Comparison of ENCODE assay signal across 23 cellular contexts in the genomic region with DNA sequence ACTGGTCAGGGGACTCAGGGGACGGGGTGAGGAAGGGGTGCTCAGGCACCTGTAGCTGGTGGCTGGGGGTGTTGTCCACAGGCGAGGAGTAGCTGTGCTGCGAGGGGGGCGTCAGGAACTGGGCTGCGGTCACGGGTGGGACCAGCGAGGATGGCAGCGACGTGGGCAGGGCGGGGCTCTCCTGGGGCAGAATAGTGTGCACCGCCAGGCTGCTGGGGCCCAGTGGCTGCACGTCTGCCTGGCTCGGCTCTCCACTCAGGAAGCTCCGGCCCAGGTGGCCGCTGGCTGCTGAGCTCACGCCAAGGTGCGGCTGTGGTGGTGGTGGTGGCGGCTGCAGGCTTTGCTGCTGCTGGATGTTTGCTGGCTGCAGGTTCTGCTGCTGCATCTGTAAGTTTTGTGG.
"Had no signal": no experiment of that assay in that cellular context is flagged by ENCODE, and none has a peak within 500 bp of the region (broad histone marks: within the 10 kb centered on the region; RNA-seq: fewer than 3 reads in every experiment).

No MANE protein-coding gene starts in this region.

- H3K27ac ChIP-seq: foreskin keratinocyte, right lobe of liver, skin epidermis, thoracic aorta, upper lobe of right lung, VCaP had no signal

- ATAC-seq: activated CD4-positive, CD25-positive, alpha-beta regulatory T cell treated with anti-CD3 and anti-CD28 coated beads, Interleukin-2, amount 50 U/mL, for 24 hours; activated CD8-positive, alpha-beta T cell treated with anti-CD3 and anti-CD28 coated beads, Interleukin-2, amount 10 ng/mL, durations not matched to agents 7 days and 5 days; foreskin keratinocyte; left ventricle myocardium superior; stimulated activated naive B cell treated with anti-CD40 and anti-IgM and Interleukin-4, amounts not matched to agents 10 μg/mL and 1 μg/mL and 100 μg/mL, for 72 hours; upper lobe of right lung had no signal

- H3K9me3 Mint-ChIP-seq: activated naive CD8-positive, alpha-beta T cell treated with anti-CD3 and anti-CD28 coated beads for 36 hours; activated T-helper 1 cell treated with anti-CD3 and anti-CD28 coated beads, Interleukin-12 subunit alpha, Interleukin-12 subunit beta, Interleukin-2, Interleukin-4 antibody, amounts not matched to agents 30 ng/mL and 10 ng/mL and 1 ng/mL, durations not matched to agents 14 hours and 24 hours and 36 hours; immature natural killer cell; nephron progenitor cell; T-helper 2 cell treated with Interferon-gamma antibody and Interleukin-4, amounts not matched to agents 5 μg/mL and 100 μg/mL, for 36 hours had no signal

- H3K4me3 Mint-ChIP-seq: activated CD8-positive, alpha-beta T cell treated with anti-CD3 and anti-CD28 coated beads, Interleukin-2, amount 10 ng/mL, durations not matched to agents 7 days and 5 days; activated naive CD8-positive, alpha-beta T cell treated with anti-CD3 and anti-CD28 coated beads for 36 hours; activated T-helper 1 cell treated with anti-CD3 and anti-CD28 coated beads, Interleukin-12 subunit alpha, Interleukin-12 subunit beta, Interleukin-2, Interleukin-4 antibody, amounts not matched to agents 30 ng/mL and 10 ng/mL and 1 ng/mL, durations not matched to agents 14 hours and 24 hours and 36 hours; immature natural killer cell; nephron progenitor cell; stimulated activated naive B cell treated with anti-CD40 and anti-IgM and Interleukin-4, amounts not matched to agents 10 μg/mL and 1 μg/mL and 100 μg/mL, for 72 hours; T-helper 2 cell treated with Interferon-gamma antibody and Interleukin-4, amounts not matched to agents 5 μg/mL and 100 μg/mL, for 36 hours had no signal

- H3K27me3 Mint-ChIP-seq: activated naive CD8-positive, alpha-beta T cell treated with anti-CD3 and anti-CD28 coated beads for 36 hours; stimulated activated naive B cell treated with anti-CD40 and anti-IgM and Interleukin-4, amounts not matched to agents 10 μg/mL and 1 μg/mL and 100 μg/mL, for 72 hours had no signal

- H3K27me3 ChIP-seq: foreskin keratinocyte, right lobe of liver, upper lobe of right lung had no signal

- H3K9ac ChIP-seq: SK-N-SH had no signal

- H3K4me1 Mint-ChIP-seq: activated naive CD8-positive, alpha-beta T cell treated with anti-CD3 and anti-CD28 coated beads for 36 hours; nephron progenitor cell; stimulated activated naive B cell treated with anti-CD40 and anti-IgM and Interleukin-4, amounts not matched to agents 10 μg/mL and 1 μg/mL and 100 μg/mL, for 72 hours had no signal

- H3K9me3 ChIP-seq: right lobe of liver, SK-N-SH, thoracic aorta, upper lobe of right lung had no signal

- H3K4me2 ChIP-seq: SK-N-SH had no signal

- H3K27ac Mint-ChIP-seq: activated CD8-positive, alpha-beta T cell treated with anti-CD3 and anti-CD28 coated beads, Interleukin-2, amount 10 ng/mL, durations not matched to agents 7 days and 5 days; activated naive CD8-positive, alpha-beta T cell treated with anti-CD3 and anti-CD28 coated beads for 36 hours; activated T-helper 1 cell treated with anti-CD3 and anti-CD28 coated beads, Interleukin-12 subunit alpha, Interleukin-12 subunit beta, Interleukin-2, Interleukin-4 antibody, amounts not matched to agents 30 ng/mL and 10 ng/mL and 1 ng/mL, durations not matched to agents 14 hours and 24 hours and 36 hours; nephron progenitor cell; stimulated activated naive B cell treated with anti-CD40 and anti-IgM and Interleukin-4, amounts not matched to agents 10 μg/mL and 1 μg/mL and 100 μg/mL, for 72 hours; T-helper 2 cell treated with Interferon-gamma antibody and Interleukin-4, amounts not matched to agents 5 μg/mL and 100 μg/mL, for 36 hours had no signal

- H3K4me1 ChIP-seq: foreskin keratinocyte, right lobe of liver, upper lobe of right lung had no signal

- H3K4me3 ChIP-seq: right lobe of liver, skin epidermis, thoracic aorta, upper lobe of right lung had no signal

- DNase-seq: activated CD4-positive, alpha-beta T cell treated with anti-CD3 and anti-CD28 coated beads, Interleukin-2, amount 50 U/mL, for 1 hour; activated CD8-positive, alpha-beta T cell treated with anti-CD3 and anti-CD28 coated beads, Interleukin-2, amount 10 ng/mL, durations not matched to agents 7 days and 5 days; activated gamma-delta T cell; activated naive CD8-positive, alpha-beta T cell treated with anti-CD3 and anti-CD28 coated beads for 36 hours; erythroblast; foreskin keratinocyte; immature natural killer cell; left ventricle myocardium superior; mammary epithelial cell; midbrain; nephron progenitor cell; nucleus accumbens; right lobe of liver; SK-N-SH; stimulated activated CD4-positive, alpha-beta T cell treated with anti-CD3 and anti-CD28 coated beads, Interleukin-2, amount 100 ng/mL, for 24 hours; stimulated activated naive B cell treated with anti-CD40 and anti-IgM and Interleukin-4, amounts not matched to agents 10 μg/mL and 1 μg/mL and 100 μg/mL, for 72 hours; upper lobe of right lung had no signal
